ENCODE assay signal across 8 cellular contexts in the genomic region with DNA sequence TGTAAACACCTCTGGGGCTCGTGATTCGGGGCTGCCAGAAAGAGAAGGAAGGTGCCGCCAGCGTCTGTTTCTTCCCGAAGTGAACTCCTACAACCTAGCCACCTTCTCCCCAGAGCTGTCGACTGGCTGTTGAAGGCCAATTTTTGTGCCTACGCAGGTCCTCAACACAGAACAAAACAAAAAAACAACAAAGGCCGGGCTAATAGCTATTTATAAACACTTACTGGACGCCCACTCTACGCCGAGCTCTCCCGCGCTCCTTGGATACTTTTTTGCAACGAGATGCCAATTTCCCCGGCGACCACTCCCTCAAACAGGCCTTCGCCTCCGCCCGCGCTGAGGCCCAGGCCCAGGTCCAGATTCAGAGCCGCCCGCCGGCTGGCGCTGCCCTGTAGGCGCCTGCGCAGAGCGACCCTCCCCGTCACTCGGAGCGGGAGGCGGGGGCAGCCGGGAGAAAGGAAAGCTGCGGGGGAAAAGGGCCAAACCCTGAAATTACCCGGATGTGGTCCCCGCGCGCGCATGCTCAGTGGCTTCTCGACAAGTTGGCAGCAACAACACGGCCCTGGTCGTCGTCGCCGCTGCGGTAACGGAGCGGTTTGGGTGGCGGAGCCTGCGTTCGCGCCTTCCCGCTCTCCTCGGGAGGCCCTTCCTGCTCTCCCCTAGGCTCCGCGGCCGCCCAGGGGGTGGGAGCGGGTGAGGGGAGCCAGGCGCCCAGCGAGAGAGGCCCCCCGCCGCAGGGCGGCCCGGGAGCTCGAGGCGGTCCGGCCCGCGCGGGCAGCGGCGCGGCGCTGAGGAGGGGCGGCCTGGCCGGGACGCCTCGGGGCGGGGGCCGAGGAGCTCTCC. TPM values are rescaled to one million over a fixed set of nuclear protein-coding genes. Genes with fewer than 3 reads are reported as not detected.
DNase-seq lines count a peak whose midpoint lies in the region; ATAC-seq, FAIRE-seq and TF ChIP-seq lines count a peak whose summit lies in the region.

A gene (plus strand): TSS at position 520 of the 843 bp plus-strand sequence. CDS start 16,834 bp downstream, outside the sequence.

- H3K4me3 Mint-ChIP-seq in astrocyte (ENCODE audit: unreplicated experiment): peak within 1 kb of the TSS; percentile 98

- H2AFZ ChIP-seq in astrocyte (ENCODE audit: low read depth, low read length): peak within 1 kb of the TSS; percentile 86

- no peak for TF ChIP-seq CTCF in astrocyte (IDR thresholded peaks at IDR 0.05; ENCODE audit: insufficient read depth, low read depth, low read length)
- TF ChIP-seq CTCF in uterus (IDR thresholded peaks at IDR 0.05): peak in 1 of 4 experiments; percentile 17

- TF ChIP-seq POLR2A in uterus (IDR thresholded peaks at IDR 0.05): peak; percentile 91 to 94

- peak within 1 kb of the TSS; percentile 99 for H3K27ac Mint-ChIP-seq in astrocyte (ENCODE audit: unreplicated experiment)

- H3K36me3 Mint-ChIP-seq in astrocyte (ENCODE audit: low read depth, unreplicated experiment): peaks cover 3% of the 10 kb centered on the region

- H3K4me1 ChIP-seq in astrocyte (ENCODE audit: insufficient read depth, low read length): peaks cover 19% of the 10 kb centered on the region
- peaks cover 6% of the 10 kb centered on the region for H3K4me1 ChIP-seq in right cardiac atrium (ENCODE audit: control insufficient read depth, insufficient read depth, low read length)
- peaks cover 6 to 10% of the 10 kb centered on the region in 2 donors for H3K4me1 ChIP-seq in uterus

- peaks cover 69% of the 10 kb centered on the region for H3K79me2 ChIP-seq in astrocyte (ENCODE audit: insufficient read depth, low read length)

- H3K36me3 ChIP-seq in astrocyte (ENCODE audit: insufficient read depth, low read length): peaks cover 4% of the 10 kb centered on the region
- H3K36me3 ChIP-seq in uterus: no peaks in the 10 kb centered on the region

- ATAC-seq in HG02973 (IDR thresholded peaks at IDR 0.05; ENCODE audit: unreplicated experiment) (peak; percentile 64), right cardiac atrium (peak; percentile 97 to 98)

- intact Hi-C loops in right cardiac atrium (cut with DNase I) (loop anchor here in 1 of 4 donors (10.0 kb wide), 2 partner anchors 55 to 205 kb away; a partner anchor contains a TSS), uterus (cut with DNase I; ENCODE audit: low total_unique reads) (loop anchor here (5.0 kb wide), 2 partner anchors 42 to 167 kb away; a partner anchor contains a TSS)

- H3K4me2 ChIP-seq in astrocyte (ENCODE audit: low read length): peak within 1 kb of the TSS; percentile 91

- H3K9ac ChIP-seq in astrocyte (ENCODE audit: low read length): peak within 1 kb of the TSS; percentile 92

- H3K9me3 ChIP-seq in astrocyte (ENCODE audit: insufficient read depth, low read depth, low read length) (no peaks in the 10 kb centered on the region), right cardiac atrium (ENCODE audit: control insufficient read depth, low read length) (no peaks in the 10 kb centered on the region), uterus (no peaks in the 10 kb centered on the region)

- under 1% methylated on average over 79 of the region's 79 CpGs for WGBS in right cardiac atrium

- H3K27ac ChIP-seq in astrocyte (ENCODE audit: low read depth, low read length) (peak within 1 kb of the TSS; percentile 98), right cardiac atrium (ENCODE audit: low read length) (peak within 1 kb of the TSS; percentile 99), uterus (peak within 1 kb of the TSS; percentile 99 to 100)

- H3K4me3 ChIP-seq in astrocyte (ENCODE audit: insufficient read depth, low read depth, low read length): peak within 1 kb of the TSS; percentile 89
- peak within 1 kb of the TSS; percentile 84 for H3K4me3 ChIP-seq in right cardiac atrium (ENCODE audit: low read length)
- peak within 1 kb of the TSS; percentile 69 to 90 for H3K4me3 ChIP-seq in uterus

- no peaks in the 10 kb centered on the region for H3K27me3 Mint-ChIP-seq in astrocyte (ENCODE audit: low read depth, unreplicated experiment)

- H3K9me3 Mint-ChIP-seq in astrocyte (ENCODE audit: unreplicated experiment): no peaks in the 10 kb centered on the region

- DNase-seq in GM18507 (ENCODE audit: extremely low spot score, insufficient read length, low read depth) (peak; percentile 97), NCI-H1930 (lab: John Stamatoyannopoulos, UW) (peak; percentile 95 to 97), T-helper 22 cell (ENCODE audit: low read depth) (peak; percentile 95), astrocyte (ENCODE audit: low read depth) (peak; percentile 85), right cardiac atrium (peak; percentile 96 to 99 (median 98)), putamen (ENCODE audit: low spot score) (peak; percentile 96), uterus (peak; percentile 96 to 98)

- peaks cover 42% of the 10 kb centered on the region for H4K20me1 ChIP-seq in astrocyte (ENCODE audit: insufficient read depth, low read length)

- H3K27me3 ChIP-seq in astrocyte (ENCODE audit: insufficient read depth, low read length) (no peaks in the 10 kb centered on the region), right cardiac atrium (ENCODE audit: control insufficient read depth, insufficient read depth) (no peaks in the 10 kb centered on the region), uterus (no peaks in the 10 kb centered on the region)

- peak; percentile 93 for FAIRE-seq in GM18507 (lab: Jason Lieb, UNC)
- no peak for FAIRE-seq in astrocyte (lab: Jason Lieb, UNC)

- peaks cover 13% of the 10 kb centered on the region for H3K4me1 Mint-ChIP-seq in astrocyte (ENCODE audit: low read depth, unreplicated experiment)

RNA-seq across cellular contexts. Expression of the gene that starts here (rescaled TPM):
- total RNA-seq in astrocyte (84.3 and 87.7 TPM in 2 replicates), right cardiac atrium (10 to 100 TPM; 85.8 to 98.2 (median 92.7) TPM), uterus (100 to 1,000 TPM; 104 to 198 (median 141) TPM)
- 14.8 TPM for polyA plus RNA-seq in right cardiac atrium

Comparison
In these comparisons a context has a peak if more than half of its experiments do, and no peak if none do; other contexts are left out.
1. Peak in every context shown above with its lines: DNase-seq, ATAC-seq, H3K4me3 ChIP-seq and H3K27ac ChIP-seq.